ENCODE assay signal across 8 cellular contexts in the genomic region with DNA sequence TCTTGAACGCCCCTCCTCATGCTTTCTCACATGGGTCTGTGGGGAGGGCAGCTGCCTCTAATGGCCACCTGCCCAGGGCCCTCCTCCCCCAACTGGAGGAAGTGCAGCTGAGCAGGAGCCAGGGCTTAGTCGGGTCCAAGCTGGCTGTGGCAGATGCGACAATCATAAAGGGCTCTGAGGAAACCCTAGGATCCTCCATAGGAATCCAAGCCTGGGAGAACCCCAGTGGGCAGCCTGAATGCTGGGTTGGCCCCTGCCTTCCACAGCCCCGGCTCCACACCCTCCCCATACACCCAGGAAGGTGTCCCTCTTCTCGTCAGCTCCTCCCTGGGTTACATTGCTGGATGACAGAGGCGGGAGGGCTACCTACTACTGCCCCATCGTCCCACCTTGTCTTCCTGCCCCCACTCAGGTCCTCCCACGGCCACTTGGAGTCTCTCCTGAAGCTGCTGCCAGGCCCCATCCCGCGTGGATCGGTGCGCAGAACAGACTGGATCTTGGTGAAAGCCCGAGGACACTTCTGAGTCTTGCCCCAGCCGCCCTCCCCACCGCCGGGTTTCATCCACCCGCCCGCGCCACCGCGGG. TPM values are rescaled to one million over a fixed set of nuclear protein-coding genes. Genes with fewer than 3 reads are reported as not detected.
DNase-seq lines count a peak whose midpoint lies in the region; ATAC-seq, FAIRE-seq and TF ChIP-seq lines count a peak whose summit lies in the region.

No MANE protein-coding gene starts in this region.

- no peaks in the 10 kb centered on the region for H3K9me1 ChIP-seq in endothelial cell of umbilical vein (replicated peaks; ENCODE audit: control insufficient read depth, extremely low read depth, insufficient read depth, low read length)

- FAIRE-seq in endothelial cell of umbilical vein (lab: Jason Lieb, UNC) = no peak

- H3K27me3 Mint-ChIP-seq in osteocyte (ENCODE audit: unreplicated experiment) = no peaks in the 10 kb centered on the region

- no peaks in the 10 kb centered on the region for H3K36me3 ChIP-seq in endothelial cell of umbilical vein (ENCODE audit: control insufficient read depth in 2 of 2, extremely low read depth in 1 of 2, insufficient read depth in 2 of 2, low read length in 2 of 2)
- no peaks in the 10 kb centered on the region for H3K36me3 ChIP-seq in body of pancreas (replicated peaks in 1 of 2; ENCODE audit: insufficient read depth in 1 of 2, low read depth in 2 of 2)

- H2AFZ ChIP-seq in endothelial cell of umbilical vein (ENCODE audit: low read depth, low read length) = peak overlapping the region; percentile 32

- CTCF ChIA-PET in endothelial cell of umbilical vein (lab: Charles Lee) = interaction anchor here (1.0 to 4.0 kb wide), 14 partner anchors 13 to 172 kb away, joined by 3 to 48 read pairs (median 5); a partner anchor contains a TSS

- H3K9me3 ChIP-seq in endothelial cell of umbilical vein (replicated peaks; ENCODE audit: control insufficient read depth, insufficient read depth, low read length) (no peaks in the 10 kb centered on the region), body of pancreas (no peaks in the 10 kb centered on the region)

- H3K27ac Mint-ChIP-seq in osteocyte (ENCODE audit: unreplicated experiment) = no peak overlapping the region

- H3K4me3 ChIP-seq in endothelial cell of umbilical vein (replicated peaks in 1 of 3; ENCODE audit: insufficient read depth in 1 of 3, low read depth in 1 of 3, low read length in 3 of 3) = peak overlapping the region in 2 of 3 experiments; percentile 33 to 38
- no peak overlapping the region for H3K4me3 ChIP-seq in body of pancreas

- H3K27me3 ChIP-seq in endothelial cell of umbilical vein (ENCODE audit: control insufficient read depth in 2 of 2, insufficient read depth in 2 of 2, low read length in 2 of 2) (no peaks in the 10 kb centered on the region), body of pancreas (peaks cover 0 to 12% of the 10 kb centered on the region in 2 donors)

- TF ChIP-seq CTCF in endothelial cell of umbilical vein (IDR thresholded peaks at IDR 0.05; ENCODE audit: extremely low read depth in 1 of 2, insufficient read depth in 1 of 2, low read depth in 1 of 2, low read length in 2 of 2) (no peak), osteocyte (IDR thresholded peaks at IDR 0.05) (no peak), body of pancreas (IDR thresholded peaks at IDR 0.05) (no peak)

- BruUV-seq in endothelial cell of umbilical vein (replicated peaks; lab: Mats Ljungman, UMichigan) = no TSS peak

- peaks cover 5% of the 10 kb centered on the region for H3K4me1 Mint-ChIP-seq in osteocyte (ENCODE audit: unreplicated experiment)

- 12 to 19% methylated on average over 15 to 21 of the region's 21 CpGs for WGBS in body of pancreas, 2 donors

- DNase-seq in COR-L47 (lab: John Stamatoyannopoulos, UW) = peak; percentile 15
- peak; percentile 5 for DNase-seq in NCI-H146 treated with DMSO at 0.1 percent for 48 hours (lab: John Stamatoyannopoulos, UW; ENCODE audit: unreplicated experiment)
- DNase-seq in endothelial cell of umbilical vein (ENCODE audit: low read depth, low spot score) = no peak
- no peak for DNase-seq in osteocyte (ENCODE audit: extremely low spot score, unreplicated experiment)
- no peak for DNase-seq in body of pancreas
- no peak for DNase-seq in glomerular visceral epithelial cell (ENCODE audit: extremely low spot score)
- DNase-seq in NCI-H1930 (lab: John Stamatoyannopoulos, UW) = no peak

- TF ChIP-seq POLR2A in endothelial cell of umbilical vein (IDR thresholded peaks at IDR 0.05; ENCODE audit: low read depth, low read length) = no peak
- no peak for TF ChIP-seq POLR2A in body of pancreas (IDR thresholded peaks at IDR 0.05)

- H3K9ac ChIP-seq in endothelial cell of umbilical vein (replicated peaks; ENCODE audit: extremely low read depth, insufficient read depth, low read length) = peak overlapping the region; percentile 38

- no peaks in the 10 kb centered on the region for H3K9me3 Mint-ChIP-seq in osteocyte (ENCODE audit: unreplicated experiment)

- H3K4me2 ChIP-seq in endothelial cell of umbilical vein (ENCODE audit: insufficient read depth, low read length) = peak overlapping the region; percentile 37

- no peak overlapping the region for H3K27ac ChIP-seq in endothelial cell of umbilical vein (ENCODE audit: insufficient read depth, low read depth, low read length)
- peak overlapping the region in 2 of 4 donors; percentile 38 to 46 for H3K27ac ChIP-seq in body of pancreas

- intact Hi-C loops in endothelial cell of umbilical vein (cut with micrococcal nuclease) (loop anchor here (5.0 kb wide), 1 partner anchor 36 kb away; no protein-coding TSS in a partner anchor), body of pancreas (cut with DNase I) (no loop called here)

- dilution Hi-C loops in endothelial cell of umbilical vein (cut with MboI; ENCODE audit: extremely low pct_ligation_motif_present, low sequenced_read_pairs) = no loop called here

- H3K36me3 Mint-ChIP-seq in osteocyte (ENCODE audit: unreplicated experiment) = no peaks in the 10 kb centered on the region

- no peaks in the 10 kb centered on the region for H3K79me2 ChIP-seq in endothelial cell of umbilical vein (ENCODE audit: control insufficient read depth, insufficient read depth, low read length)

- peak overlapping the region; percentile 44 for H3K4me3 Mint-ChIP-seq in osteocyte (ENCODE audit: unreplicated experiment)

- no peak for ATAC-seq in GM21717 (IDR thresholded peaks at IDR 0.05; ENCODE audit: unreplicated experiment)
- no peak for ATAC-seq in body of pancreas

- POLR2A ChIA-PET in endothelial cell of umbilical vein (lab: Charles Lee) = interaction anchor here (0.6 kb wide), 1 partner anchor 14 kb away, joined by 3 read pairs; no protein-coding TSS in a partner anchor

- H4K20me1 ChIP-seq in endothelial cell of umbilical vein (replicated peaks; ENCODE audit: control insufficient read depth, extremely low read depth, insufficient read depth, low read length) = no peaks in the 10 kb centered on the region

- no peaks in the 10 kb centered on the region for H3K4me1 ChIP-seq in endothelial cell of umbilical vein (ENCODE audit: control insufficient read depth, extremely low read depth, insufficient read depth, low read length)
- H3K4me1 ChIP-seq in body of pancreas = peaks cover 18% of the 10 kb centered on the region

TF ChIP-seq in endothelial cell of umbilical vein, 7 proteins besides CTCF, POLR2A, EP300 and RAD21:
- TF ChIP-seq EZH2 (IDR thresholded peaks at IDR 0.05; ENCODE audit: borderline replicate concordance, low read depth, low read length, severe bottlenecking) (no peak), MYC (IDR thresholded peaks at IDR 0.05; ENCODE audit: low read depth, low read length) (no peak), POLR2AphosphoS5 (IDR thresholded peaks at IDR 0.05; ENCODE audit: insufficient read depth, low read depth, low read length) (no peak), GATA2 (IDR thresholded peaks at IDR 0.05; ENCODE audit: insufficient read depth, insufficient read length, low read depth, low read length) (no peak), FOS (IDR thresholded peaks at IDR 0.05; ENCODE audit: borderline replicate concordance, insufficient read depth, low read length) (no peak), JUN (IDR thresholded peaks at IDR 0.05; ENCODE audit: borderline replicate concordance, insufficient read depth, insufficient read length, low read depth) (no peak)
- TF ChIP-seq, protein P1, sequence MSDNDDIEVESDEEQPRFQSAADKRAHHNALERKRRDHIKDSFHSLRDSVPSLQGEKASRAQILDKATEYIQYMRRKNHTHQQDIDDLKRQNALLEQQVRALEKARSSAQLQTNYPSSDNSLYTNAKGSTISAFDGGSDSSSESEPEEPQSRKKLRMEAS (IDR thresholded peaks at IDR 0.05; ENCODE audit: insufficient read depth, insufficient read length) = no peak
TF ChIP-seq in endothelial cell of umbilical vein: peak in this region for 0.

RNA-seq across cellular contexts. Expression of a gene that starts 15.6 kb away (rescaled TPM):
- 103 and 113 TPM in 2 replicates for total RNA-seq in endothelial cell of umbilical vein
- polyA plus RNA-seq in endothelial cell of umbilical vein = 22.0 and 27.8 TPM in 2 replicates
- 36.7 and 47.6 TPM in 2 replicates for polyA plus RNA-seq in endothelial cell of umbilical vein (2011; cell fraction: cytosol; rRNA removed)
- 26.1 and 52.4 TPM in 2 replicates for polyA plus RNA-seq in endothelial cell of umbilical vein (2011; cell fraction: nucleus; rRNA removed)
- polyA plus RNA-seq in endothelial cell of umbilical vein (2012) = 82.2 and 88.3 TPM in 2 replicates
- 46.7 and 53.5 TPM in 2 replicates for polyA minus RNA-seq in endothelial cell of umbilical vein
- 62.0 TPM for polyA minus RNA-seq in endothelial cell of umbilical vein (2011; cell fraction: cytosol; rRNA and poly(A)+ RNA removed)
- 25.5 and 30.5 TPM in 2 replicates for polyA minus RNA-seq in endothelial cell of umbilical vein (2011; cell fraction: nucleus; rRNA and poly(A)+ RNA removed)
- 75.2 and 88.3 TPM in 2 replicates for total RNA-seq in osteocyte
- total RNA-seq in body of pancreas = 10 to 100 TPM; 28.0 to 41.9 TPM

RNA-seq across cellular contexts. Expression of a gene that starts 24.9 kb away (rescaled TPM):
- total RNA-seq in endothelial cell of umbilical vein (3.9 and 5.4 TPM in 2 replicates), osteocyte (3.3 and 3.8 TPM in 2 replicates), body of pancreas (10 to 100 TPM; 10.9 to 16.5 TPM)
- polyA plus RNA-seq in endothelial cell of umbilical vein = 13.3 and 16.4 TPM in 2 replicates
- polyA plus RNA-seq in endothelial cell of umbilical vein (2011; cell fraction: cytosol; rRNA removed) = 2.3 and 3.0 TPM in 2 replicates
- 62.6 and 78.1 TPM in 2 replicates for polyA plus RNA-seq in endothelial cell of umbilical vein (2011; cell fraction: nucleus; rRNA removed)
- 7.1 TPM in 2 replicates for polyA plus RNA-seq in endothelial cell of umbilical vein (2012)
- polyA minus RNA-seq in endothelial cell of umbilical vein = 5.7 and 10.8 TPM in 2 replicates
- polyA minus RNA-seq in endothelial cell of umbilical vein (2011; cell fraction: cytosol; rRNA and poly(A)+ RNA removed) = not detected
- 4.9 and 5.2 TPM in 2 replicates for polyA minus RNA-seq in endothelial cell of umbilical vein (2011; cell fraction: nucleus; rRNA and poly(A)+ RNA removed)

RNA-seq across cellular contexts. Expression of a gene that starts 52.3 kb away (rescaled TPM):
- total RNA-seq in endothelial cell of umbilical vein (not detected in 2 replicates), osteocyte (0.24 and 0.73 TPM in 2 replicates), body of pancreas (1 to 10 TPM; 5.2 to 5.6 TPM)
- 0.10 and 0.13 TPM in 2 replicates for polyA plus RNA-seq in endothelial cell of umbilical vein
- 0.04 TPM in 1 of 2 replicates, not detected in the other for polyA plus RNA-seq in endothelial cell of umbilical vein (2011; cell fraction: cytosol; rRNA removed)
- 0.70 and 0.80 TPM in 2 replicates for polyA plus RNA-seq in endothelial cell of umbilical vein (2011; cell fraction: nucleus; rRNA removed)
- polyA plus RNA-seq in endothelial cell of umbilical vein (2012) = 0.07 and 0.42 TPM in 2 replicates
- polyA minus RNA-seq in endothelial cell of umbilical vein = 0.91 TPM in 1 of 2 replicates, not detected in the other
- polyA minus RNA-seq in endothelial cell of umbilical vein (2011; cell fraction: cytosol; rRNA and poly(A)+ RNA removed) = 2.8 TPM
- polyA minus RNA-seq in endothelial cell of umbilical vein (2011; cell fraction: nucleus; rRNA and poly(A)+ RNA removed) = 0.19 TPM in 1 of 2 replicates, not detected in the other

Comparison
In these comparisons a context has a peak if more than half of its experiments do, and no peak if none do; other contexts are left out.
1. DNase-seq: peak in COR-L47 (single experiment) and NCI-H146 treated with DMSO at 0.1 percent for 48 hours (single experiment); none in endothelial cell of umbilical vein (single experiment), osteocyte (single experiment), body of pancreas (0 of 4), glomerular visceral epithelial cell (single experiment) and NCI-H1930 (0 of 2).
2. H3K4me3 ChIP-seq: peak in endothelial cell of umbilical vein (2 of 3); none in body of pancreas (0 of 2).